9 cellular contexts compared by ENCODE assay signal in genomic region chr3:108388136-108389132, GRCh38.
DNase-seq lines count a peak whose midpoint lies in the region; ATAC-seq and TF ChIP-seq lines count a peak whose summit lies in the region.
"Had no signal": no experiment of that assay in that cellular context is flagged by ENCODE, and none has a peak within 500 bp of the region (broad histone marks: within the 10 kb centered on the region; RNA-seq: fewer than 3 reads in every experiment).

No MANE protein-coding gene starts in this region.

- no peaks in the 10 kb centered on the region for H3K27me3 Mint-ChIP-seq in GM23338 (ENCODE audit: insufficient read depth, low read depth, poor library complexity)

- no peak overlapping the region for H3K27ac ChIP-seq in GM23338 (ENCODE audit: low read depth)
- no peak overlapping the region for H3K27ac ChIP-seq in effector memory CD4-positive, alpha-beta T cell (ENCODE audit: insufficient read depth, low read length, poor library complexity, severe bottlenecking)

- DNase-seq in GM23338 (ENCODE audit: low spot score) (no peak), MV-4-11 (lab: John Stamatoyannopoulos, UW) (peak; percentile 77), astrocyte of the spinal cord (ENCODE audit: low read depth, low spot score) (peak; percentile 71), HT-29 (ENCODE audit: low spot score) (no peak), D341Med (ENCODE audit: low spot score) (no peak), G401 (ENCODE audit: low spot score) (no peak)
- DNase-seq in effector memory CD4-positive, alpha-beta T cell = no peak

- H3K4me3 ChIP-seq in GM23338 = no peak overlapping the region
- no peak overlapping the region for H3K4me3 ChIP-seq in astrocyte of the spinal cord (ENCODE audit: low read depth, low read length)
- H3K4me3 ChIP-seq in effector memory CD4-positive, alpha-beta T cell (ENCODE audit: insufficient read depth, low read depth, low read length, poor library complexity, severe bottlenecking) = no peak overlapping the region
- H3K4me3 ChIP-seq: body of pancreas had no signal

- peak overlapping the region; percentile 27; the same call in 1 of the 2 replicates for H3K27ac Mint-ChIP-seq in GM23338

- H3K36me3 ChIP-seq in GM23338 (ENCODE audit: insufficient read depth) = no peaks in the 10 kb centered on the region
- no peaks in the 10 kb centered on the region for H3K36me3 ChIP-seq in effector memory CD4-positive, alpha-beta T cell (ENCODE audit: control insufficient read depth, insufficient read depth, low read length)

- no peaks in the 10 kb centered on the region for H3K9me3 ChIP-seq in effector memory CD4-positive, alpha-beta T cell (ENCODE audit: control insufficient read depth, low read length)
- H3K9me3 ChIP-seq: body of pancreas had no signal

- H3K79me2 ChIP-seq in GM23338 (replicated peaks; ENCODE audit: insufficient read depth) = no peaks in the 10 kb centered on the region

- no peaks in the 10 kb centered on the region for H3F3A ChIP-seq in GM23338 (replicated peaks; ENCODE audit: low read depth)

- ATAC-seq in GM18858 (IDR thresholded peaks at IDR 0.05; ENCODE audit: unreplicated experiment) (peak; percentile 71), GM23338 (no peak; the same call in 2 of the 3 replicates)
- ATAC-seq: body of pancreas had no signal

- peaks cover 20% of the 10 kb centered on the region for H3K4me1 Mint-ChIP-seq in GM23338

- in situ Hi-C loops in astrocyte of the spinal cord (cut with HindIII; ENCODE audit: low sequenced_read_pairs) (no loop called here), G401 (cut with HindIII; ENCODE audit: low sequenced_read_pairs) (no loop called here)

- 0 out of 2 replicates have a peak, but pooled peaks cover 5% of the 10 kb centered on the region for H3K9me2 ChIP-seq in GM23338 (ENCODE audit: insufficient read depth)

- H3K36me3 Mint-ChIP-seq in GM23338 (ENCODE audit: low read depth) = no peaks in the 10 kb centered on the region

- no peaks in the 10 kb centered on the region for H3K27me3 ChIP-seq in GM23338 (ENCODE audit: insufficient read depth)
- no peaks in the 10 kb centered on the region for H3K27me3 ChIP-seq in effector memory CD4-positive, alpha-beta T cell (replicated peaks; ENCODE audit: control insufficient read depth, insufficient read depth, low read length, poor library complexity, severe bottlenecking)
- H3K27me3 ChIP-seq: body of pancreas had no signal

- H3K4me1 ChIP-seq in GM23338 (ENCODE audit: insufficient read depth) = peaks cover 5% of the 10 kb centered on the region; the same call in 1 of the 2 replicates
- no peaks in the 10 kb centered on the region for H3K4me1 ChIP-seq in effector memory CD4-positive, alpha-beta T cell (ENCODE audit: control insufficient read depth, insufficient read depth, low read length, poor library complexity, severe bottlenecking)

- no peaks in the 10 kb centered on the region; the same call in 2 of the 3 replicates for H3K9me3 Mint-ChIP-seq in GM23338

- no peak for TF ChIP-seq CTCF in GM23338 (conservative IDR thresholded peaks at IDR 0.05; ENCODE audit: low read depth in 2 of 2)
- TF ChIP-seq CTCF in astrocyte of the spinal cord (IDR thresholded peaks at IDR 0.05; ENCODE audit: low read depth, low read length) = no peak

- H2AFZ ChIP-seq in GM23338 = peak overlapping the region; percentile 63; the same call in 1 of the 2 replicates

- H3K4me2 ChIP-seq in GM23338 = no peak overlapping the region; the same call in 1 of the 2 replicates

- H3K4me3 Mint-ChIP-seq in GM23338 = no peak overlapping the region

- no peaks in the 10 kb centered on the region for H4K20me1 ChIP-seq in GM23338 (replicated peaks; ENCODE audit: insufficient read depth)

TF ChIP-seq in GM23338, 12 proteins besides CTCF, POLR2A, EP300 and RAD21:
- TF ChIP-seq JUNB (IDR thresholded peaks at IDR 0.05; ENCODE audit: unreplicated experiment) = no peak
- TF ChIP-seq EZH2phosphoT487 (IDR thresholded peaks at IDR 0.05; ENCODE audit: unreplicated experiment) = no peak
- TF ChIP-seq POLR2AphosphoS5 (IDR thresholded peaks at IDR 0.05; ENCODE audit: low read depth) = no peak

Comparison
In these comparisons a context has a peak if more than half of its experiments do, and no peak if none do; other contexts are left out.
1. DNase-seq: peak in MV-4-11 (single experiment) and astrocyte of the spinal cord (single experiment); none in GM23338 (single experiment), HT-29 (single experiment), effector memory CD4-positive, alpha-beta T cell (0 of 3), D341Med (single experiment) and G401 (single experiment).